8 cellular contexts compared by ENCODE assay signal in genomic region chr1:24201941-24202440, GRCh38. TPM values are rescaled to one million over a fixed set of nuclear protein-coding genes. Genes with fewer than 3 reads are reported as not detected.
DNase-seq lines count a peak whose midpoint lies in the region; ATAC-seq and TF ChIP-seq lines count a peak whose summit lies in the region.

No MANE protein-coding gene starts in this region.

- peak; percentile 82 for TF ChIP-seq CTCF in WI38 (IDR thresholded peaks at IDR 0.05; ENCODE audit: low read depth, low read length)

- DNase-seq in activated CD4-positive, CD25-positive, alpha-beta regulatory T cell treated with anti-CD3 and anti-CD28 coated beads, Interleukin-2, amount 50 U/mL, for 72 hours = peak; percentile 64
- DNase-seq in NCI-H2081 (lab: John Stamatoyannopoulos, UW) (peak; percentile 81 to 84), cerebellum (ENCODE audit: low spot score) (peak; percentile 92), kidney glomerular epithelial cell (lab: John Stamatoyannopoulos, UW) (peak; percentile 95)
- peak; percentile 38 for DNase-seq in stimulated activated CD4-positive, alpha-beta T cell treated with anti-CD3 and anti-CD28 coated beads, Interleukin-1b, Interleukin-23, amount 100 ng/mL, for 48 hours

- H3K4me3 ChIP-seq in WI38 (ENCODE audit: low read depth, low read length) = no peak overlapping the region

- no peak for ATAC-seq in activated CD4-positive, CD25-positive, alpha-beta regulatory T cell treated with anti-CD3 and anti-CD28 coated beads, Interleukin-2, amount 50 U/mL, for 24 hours
- no peak for ATAC-seq in HG03457 (IDR thresholded peaks at IDR 0.05; ENCODE audit: unreplicated experiment)

RNA-seq across cellular contexts. Expression of gene IFNLR1, which starts 14.9 kb away (rescaled TPM):
- 0.54 TPM for total RNA-seq in cerebellum

RNA-seq across cellular contexts. Expression of gene IL22RA1, which starts 59.1 kb away (rescaled TPM):
- not detected for total RNA-seq in cerebellum

Comparison
In these comparisons a context has a peak if more than half of its experiments do, and no peak if none do; other contexts are left out.
1. DNase-seq: peak in every context shown above with its lines; median percentile 95 in kidney glomerular epithelial cell; 92 in cerebellum; 82 in NCI-H2081; 64 in activated CD4-positive, CD25-positive, alpha-beta regulatory T cell treated with anti-CD3 and anti-CD28 coated beads, Interleukin-2, amount 50 U/mL, for 72 hours; 38 in stimulated activated CD4-positive, alpha-beta T cell treated with anti-CD3 and anti-CD28 coated beads, Interleukin-1b, Interleukin-23, amount 100 ng/mL, for 48 hours.